Comparison of ENCODE assay signal across 14 cellular contexts in the genomic region with DNA sequence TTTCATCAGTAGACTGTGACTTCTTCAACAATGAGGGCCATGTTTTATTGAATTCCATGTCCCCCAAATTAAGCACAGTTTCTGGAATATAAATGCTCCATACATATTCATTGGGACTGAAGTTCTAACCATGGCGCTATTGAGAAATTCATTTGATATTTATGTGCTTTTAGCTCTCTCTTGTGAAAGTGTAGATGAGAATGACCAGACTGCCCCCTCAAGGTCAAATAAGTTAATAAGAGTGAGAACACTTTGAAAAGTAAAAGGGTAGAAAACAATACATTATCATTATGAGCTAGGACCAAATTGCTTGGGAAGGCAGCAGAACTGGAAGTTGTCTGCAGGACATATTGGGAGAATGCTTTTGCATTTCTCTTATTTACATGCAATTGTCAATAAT.
DNase-seq lines count a peak whose midpoint lies in the region; ATAC-seq and TF ChIP-seq lines count a peak whose summit lies in the region.
"Had no signal": no experiment of that assay in that cellular context is flagged by ENCODE, and none has a peak within 500 bp of the region (broad histone marks: within the 10 kb centered on the region; RNA-seq: fewer than 3 reads in every experiment).

No MANE protein-coding gene starts in this region.

- no peak overlapping the region for H3K9ac ChIP-seq in SK-N-SH
- H3K9ac ChIP-seq in smooth muscle cell (ENCODE audit: low read depth), result no peak overlapping the region
- H3K9ac ChIP-seq: KMS-11 had no signal

- DNase-seq in SK-N-SH (no peak), OCI-M1 (lab: John Stamatoyannopoulos, UW) (peak; percentile 60), fibroblast of peridontal ligament (ENCODE audit: extremely low read depth) (peak; percentile 73), smooth muscle cell (lab: John Stamatoyannopoulos, UW; ENCODE audit: unreplicated experiment) (no peak), right cardiac atrium (no peak), islet precursor cell (no peak)
- no peak for DNase-seq in activated naive CD8-positive, alpha-beta T cell treated with anti-CD3 and anti-CD28 coated beads, Interleukin-2, amount 50 U/mL, for 24 hours
- DNase-seq: activated gamma-delta T cell treated with Interleukin-2 at 50 U/mL for 16 hours, kidney, Peyer's patch had no signal

- H2AFZ ChIP-seq in SK-N-SH (ENCODE audit: low read depth) (no peak overlapping the region), smooth muscle cell (ENCODE audit: low read depth) (no peak overlapping the region)

- CTCF ChIA-PET in SK-N-SH (lab: Yijun Ruan, JAX), result interaction anchor here (0.6 to 2.6 kb wide), 4 partner anchors 17 to 554 kb away, joined by 3 to 11 read pairs (median 4); no protein-coding TSS in a partner anchor

- peak; percentile 58 for TF ChIP-seq RAD21 in SK-N-SH (IDR thresholded peaks at IDR 0.05; ENCODE audit: low read length)

- no peaks in the 10 kb centered on the region for H3K36me3 Mint-ChIP-seq in activated naive CD8-positive, alpha-beta T cell treated with anti-CD3 and anti-CD28 coated beads, Interleukin-2, amount 50 U/mL, for 24 hours (ENCODE audit: low read depth)

- ATAC-seq in SK-N-SH treated with all-trans-retinoic acid at 6 μM for 48 hours, result no peak
- ATAC-seq in activated naive CD8-positive, alpha-beta T cell treated with anti-CD3 and anti-CD28 coated beads, Interleukin-2, amount 50 U/mL, for 24 hours, result no peak
- no peak for ATAC-seq in right cardiac atrium

- no peak overlapping the region for H3K27ac Mint-ChIP-seq in activated naive CD8-positive, alpha-beta T cell treated with anti-CD3 and anti-CD28 coated beads, Interleukin-2, amount 50 U/mL, for 24 hours

- intact Hi-C loops in right cardiac atrium (cut with DNase I), result no loop called here

- H3K79me2 ChIP-seq in SK-N-SH (ENCODE audit: insufficient read depth), result no peaks in the 10 kb centered on the region
- no peaks in the 10 kb centered on the region for H3K79me2 ChIP-seq in smooth muscle cell (ENCODE audit: low read depth)

- peaks cover 8% of the 10 kb centered on the region for H3K27me3 Mint-ChIP-seq in activated naive CD8-positive, alpha-beta T cell treated with anti-CD3 and anti-CD28 coated beads, Interleukin-2, amount 50 U/mL, for 24 hours

- H3K27ac ChIP-seq in SK-N-SH (ENCODE audit: low read depth in 2 of 2, low read length in 1 of 2) (no peak overlapping the region), smooth muscle cell (ENCODE audit: low read depth) (no peak overlapping the region), right cardiac atrium (ENCODE audit: low read length) (no peak overlapping the region)
- H3K27ac ChIP-seq: KMS-11, Peyer's patch, prostate gland, vagina had no signal

- TF ChIP-seq CTCF in SK-N-SH (IDR thresholded peaks at IDR 0.05) (peak; percentile 46), smooth muscle cell (IDR thresholded peaks at IDR 0.05; ENCODE audit: borderline replicate concordance, insufficient read depth, poor library complexity, severe bottlenecking) (peak; percentile 40)

- POLR2A ChIA-PET in SK-N-SH (lab: Yijun Ruan, JAX), result no interaction called here

- H3K9me3 Mint-ChIP-seq in activated naive CD8-positive, alpha-beta T cell treated with anti-CD3 and anti-CD28 coated beads, Interleukin-2, amount 50 U/mL, for 24 hours, result peaks cover 3% of the 10 kb centered on the region

- no peaks in the 10 kb centered on the region for H3F3A ChIP-seq in SK-N-SH (replicated peaks; ENCODE audit: insufficient read depth)
- H3F3A ChIP-seq in smooth muscle cell (ENCODE audit: low read depth), result no peaks in the 10 kb centered on the region

- H3K4me2 ChIP-seq in SK-N-SH (no peak overlapping the region), smooth muscle cell (no peak overlapping the region)
- H3K4me2 ChIP-seq: KMS-11 had no signal

- no peaks in the 10 kb centered on the region for H3K4me1 Mint-ChIP-seq in activated naive CD8-positive, alpha-beta T cell treated with anti-CD3 and anti-CD28 coated beads, Interleukin-2, amount 50 U/mL, for 24 hours

- H3K27me3 ChIP-seq in SK-N-SH (ENCODE audit: insufficient read depth), result no peaks in the 10 kb centered on the region
- no peaks in the 10 kb centered on the region for H3K27me3 ChIP-seq in smooth muscle cell (ENCODE audit: low read depth)
- H3K27me3 ChIP-seq in right cardiac atrium (ENCODE audit: control insufficient read depth, insufficient read depth), result no peaks in the 10 kb centered on the region
- H3K27me3 ChIP-seq: Peyer's patch, vagina had no signal

- H4K20me1 ChIP-seq in SK-N-SH (ENCODE audit: insufficient read depth) (no peaks in the 10 kb centered on the region), smooth muscle cell (ENCODE audit: low read depth) (no peaks in the 10 kb centered on the region)

- TF ChIP-seq EP300 in SK-N-SH (IDR thresholded peaks at IDR 0.05; ENCODE audit: borderline replicate concordance in 1 of 2, low read depth in 1 of 2, low read length in 1 of 2), result no peak

- H3K9me3 ChIP-seq in SK-N-SH, result no peaks in the 10 kb centered on the region
- H3K9me3 ChIP-seq in smooth muscle cell (replicated peaks; ENCODE audit: low read depth), result no peaks in the 10 kb centered on the region
- H3K9me3 ChIP-seq in right cardiac atrium (ENCODE audit: control insufficient read depth, low read length), result no peaks in the 10 kb centered on the region
- H3K9me3 ChIP-seq: Peyer's patch, prostate gland, vagina had no signal

- H3K4me3 ChIP-seq in SK-N-SH (ENCODE audit: low read depth in 2 of 2, low read length in 1 of 2) (no peak overlapping the region), smooth muscle cell (no peak overlapping the region), right cardiac atrium (ENCODE audit: low read length) (no peak overlapping the region)
- H3K4me3 ChIP-seq: Peyer's patch, prostate gland, vagina had no signal

- H3K36me3 ChIP-seq in SK-N-SH (replicated peaks in 1 of 2; ENCODE audit: control insufficient read depth in 1 of 2, insufficient read depth in 2 of 2, low read length in 1 of 2) (no peaks in the 10 kb centered on the region), smooth muscle cell (ENCODE audit: low read depth) (no peaks in the 10 kb centered on the region)
- H3K36me3 ChIP-seq: Peyer's patch, prostate gland, vagina had no signal

- H3K9me2 ChIP-seq in SK-N-SH, result no peaks in the 10 kb centered on the region

- H3K4me1 ChIP-seq in SK-N-SH (ENCODE audit: control insufficient read depth in 1 of 2, insufficient read depth in 2 of 2, low read depth in 1 of 2, low read length in 1 of 2) (peaks cover 0 to 13% of the 10 kb centered on the region in 2 experiments; a peak in 3 of 4 replicates), smooth muscle cell (ENCODE audit: low read depth) (peaks cover 14% of the 10 kb centered on the region), right cardiac atrium (ENCODE audit: control insufficient read depth, insufficient read depth, low read length) (no peaks in the 10 kb centered on the region)
- H3K4me1 ChIP-seq: Peyer's patch, prostate gland, vagina had no signal

- H3K4me3 Mint-ChIP-seq in activated naive CD8-positive, alpha-beta T cell treated with anti-CD3 and anti-CD28 coated beads, Interleukin-2, amount 50 U/mL, for 24 hours, result no peak overlapping the region

- 76% methylated on average over 1 of the region's 1 CpG for WGBS in SK-N-SH (ENCODE audit: low lambda C conversion rate)
- WGBS in smooth muscle cell (ENCODE audit: low lambda C conversion rate), result 82% methylated on average over 1 of the region's 1 CpG
- WGBS in right cardiac atrium, result 65% methylated on average over 1 of the region's 1 CpG

TF ChIP-seq in SK-N-SH, 30 proteins besides CTCF, POLR2A, EP300 and RAD21:
- TF ChIP-seq EZH2phosphoT487 (IDR thresholded peaks at IDR 0.05; ENCODE audit: borderline replicate concordance, low read depth), result no peak
- peak; percentile 26 for TF ChIP-seq SMC3 (IDR thresholded peaks at IDR 0.05; ENCODE audit: low read depth, low read length)

TF ChIP-seq in SK-N-SH treated with all-trans-retinoic acid at 6 μM for 48 hours, 23 proteins besides CTCF, POLR2A, EP300 and RAD21:
- no peak for TF ChIP-seq ZFP3 (CRISPR knock-in tag; IDR thresholded peaks at IDR 0.05)
- no peak for TF ChIP-seq ZNF8 (CRISPR knock-in tag; IDR thresholded peaks at IDR 0.05)
- no peak for TF ChIP-seq BACH2 (CRISPR knock-in tag; IDR thresholded peaks at IDR 0.05; ENCODE audit: borderline replicate concordance)
- TF ChIP-seq ARNTL (CRISPR knock-in tag; IDR thresholded peaks at IDR 0.05; ENCODE audit: borderline replicate concordance, low read depth), result no peak
- no peak for TF ChIP-seq ZNF70 (CRISPR knock-in tag; IDR thresholded peaks at IDR 0.05)
TF ChIP-seq in SK-N-SH treated with all-trans-retinoic acid at 6 μM for 48 hours: peak in this region for 0.

Comparison
In these comparisons a context has a peak if more than half of its experiments do, and no peak if none do; other contexts are left out.
1. DNase-seq: peak in OCI-M1 (single experiment) and fibroblast of peridontal ligament (single experiment); none in SK-N-SH (single experiment), smooth muscle cell (single experiment), activated naive CD8-positive, alpha-beta T cell treated with anti-CD3 and anti-CD28 coated beads, Interleukin-2, amount 50 U/mL, for 24 hours (single experiment), right cardiac atrium (0 of 3) and islet precursor cell (single experiment).